In genomic region chr20:40551125-40551530, GRCh38 we compare ENCODE assay signal across 14 cellular contexts.
"Had no signal": no experiment of that assay in that cellular context is flagged by ENCODE, and none has a peak within 500 bp of the region (broad histone marks: within the 10 kb centered on the region; RNA-seq: fewer than 3 reads in every experiment).

No MANE protein-coding gene starts in this region.

- ATAC-seq: activated CD8-positive, alpha-beta memory T cell treated with anti-CD3 and anti-CD28 coated beads, Interleukin-2, amount 10 ng/mL, durations not matched to agents 7 days and 5 days; effector memory CD8-positive, alpha-beta T cell had no signal

- H3K27ac ChIP-seq: epithelial cell of prostate had no signal

- FAIRE-seq: small intestine had no signal

- DNase-seq: activated CD4-positive, alpha-beta T cell treated with anti-CD3 and anti-CD28 coated beads, Interleukin-2, amount 50 U/mL, for 48 hours; activated CD4-positive, CD25-positive, alpha-beta regulatory T cell treated with anti-CD3 and anti-CD28 coated beads, Interleukin-2, amount 50 U/mL, for 72 hours; activated CD8-positive, alpha-beta memory T cell treated with anti-CD3 and anti-CD28 coated beads, Interleukin-2, amount 10 ng/mL, durations not matched to agents 7 days and 5 days; activated effector memory CD4-positive, alpha-beta T cell treated with Interleukin-2 at 50 U/mL for 16 hours; activated T-cell treated with anti-CD3 and anti-CD28 coated beads, Interleukin-2, amount 50 U/mL, for 24 hours; amniotic stem cell; cerebellar nuclear complex; effector memory CD8-positive, alpha-beta T cell; hippocampal formation; kidney glomerular epithelial cell; nephron progenitor cell; small intestine; T-helper 2 cell had no signal
